ENCODE assay signal across 1 cellular context in genomic region chr10:103554488-103555320, GRCh38.
TF ChIP-seq lines count a peak whose summit lies in the region.

No MANE protein-coding gene starts in this region.

TF ChIP-seq in GM23338, 12 proteins besides CTCF, POLR2A, EP300 and RAD21 (continued from another document):
- TF ChIP-seq ZNF462 (CRISPR knock-in tag; IDR thresholded peaks at IDR 0.05): no peak
- no peak for TF ChIP-seq NANOG (IDR thresholded peaks at IDR 0.05; ENCODE audit: borderline replicate concordance)
